Comparison of ENCODE assay signal across 1 cellular context in the genomic region with DNA sequence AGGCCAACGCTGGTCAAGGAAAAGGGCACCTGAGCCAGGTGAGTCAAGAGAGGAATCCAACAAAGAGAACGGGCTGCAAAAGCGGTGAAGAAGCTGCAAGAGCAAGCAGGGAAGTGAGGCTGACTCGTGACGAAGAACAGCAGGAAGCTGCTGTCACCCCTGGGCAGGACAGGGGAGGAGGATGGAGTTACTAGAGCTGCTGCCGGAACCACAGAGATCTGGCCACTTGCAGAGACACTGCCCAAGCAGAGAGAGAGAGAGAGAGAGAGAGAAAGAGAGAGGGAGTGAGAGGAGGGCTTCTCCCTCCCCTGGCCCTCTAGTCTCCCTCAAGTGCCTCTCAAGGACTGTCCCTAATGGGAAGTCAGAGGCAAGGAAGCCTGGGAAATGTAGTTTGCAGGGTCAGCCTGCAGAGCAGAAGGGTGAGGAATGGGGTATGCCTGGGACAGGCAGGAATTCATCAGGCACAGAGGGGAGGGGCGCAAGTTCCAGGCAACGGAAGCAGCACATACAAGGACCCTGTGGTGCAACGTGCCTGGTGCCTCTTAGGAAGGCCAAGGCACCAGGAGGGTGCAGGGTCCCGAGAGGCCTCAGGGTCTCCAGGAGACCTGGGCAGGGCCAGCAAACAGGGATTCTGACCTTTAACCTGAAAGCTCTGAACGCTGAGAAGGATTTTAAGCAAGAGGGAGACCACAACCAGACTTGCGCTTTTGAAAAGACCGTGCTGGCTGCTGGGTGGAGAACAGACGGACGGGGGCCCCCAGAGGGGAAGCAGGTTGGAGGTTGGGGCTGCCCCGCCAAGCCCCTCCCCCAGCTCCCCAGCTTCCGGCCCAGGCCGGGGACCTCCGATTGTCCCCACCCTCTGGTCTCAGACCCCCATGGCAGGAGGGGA.
A peak's percentile ranks its signal among the peaks of the same experiment; 100 is the strongest.
TF ChIP-seq lines count a peak whose summit lies in the region.

No MANE protein-coding gene starts in this region.

TF ChIP-seq in HepG2, 621 proteins besides CTCF, POLR2A, EP300 and RAD21 (continued from another document and continues in another):
- TF ChIP-seq CENPX (CRISPR knock-in tag; IDR thresholded peaks at IDR 0.05) (no peak), FOXP1 (IDR thresholded peaks at IDR 0.05) (no peak), FOXP1 (CRISPR knock-in tag; IDR thresholded peaks at IDR 0.05) (no peak), HMGA1 (CRISPR knock-in tag; conservative IDR thresholded peaks at IDR 0.05) (no peak), TEAD3 (CRISPR knock-in tag; optimal IDR thresholded peaks at IDR 0.05; ENCODE audit: borderline replicate concordance) (peak; percentile 96), ZNF10 (CRISPR knock-in tag; IDR thresholded peaks at IDR 0.05; ENCODE audit: borderline replicate concordance, low read depth) (no peak), ZNF781 (CRISPR knock-in tag; IDR thresholded peaks at IDR 0.05; ENCODE audit: borderline replicate concordance, not compliant biosample characterization) (peak; percentile 43), MEF2D (CRISPR knock-in tag; IDR thresholded peaks at IDR 0.05) (no peak), ATF7 (IDR thresholded peaks at IDR 0.05) (no peak), ATF7 (CRISPR knock-in tag; IDR thresholded peaks at IDR 0.05) (no peak), HOXA5 (CRISPR knock-in tag; IDR thresholded peaks at IDR 0.05) (no peak), ZZZ3 (CRISPR knock-in tag; IDR thresholded peaks at IDR 0.05; ENCODE audit: borderline replicate concordance) (no peak), ZBTB38 (CRISPR knock-in tag; IDR thresholded peaks at IDR 0.05) (no peak; the same call in 1 of the 2 replicates), MIXL1 (CRISPR knock-in tag; IDR thresholded peaks at IDR 0.05) (peak; percentile 73), REXO4 (CRISPR knock-in tag; IDR thresholded peaks at IDR 0.05; ENCODE audit: borderline replicate concordance) (no peak), ZMYM3 (CRISPR knock-in tag; IDR thresholded peaks at IDR 0.05) (peak; percentile 96), KLF11 (CRISPR knock-in tag; IDR thresholded peaks at IDR 0.05) (no peak; the same call in 1 of the 2 replicates), FIP1L1 (IDR thresholded peaks at IDR 0.05; ENCODE audit: borderline replicate concordance, insufficient read depth, low read depth, low read length) (no peak), ZNF615 (CRISPR knock-in tag; IDR thresholded peaks at IDR 0.05; ENCODE audit: borderline replicate concordance) (no peak), TEAD2 (CRISPR knock-in tag; IDR thresholded peaks at IDR 0.05) (no peak), CCDC6 (CRISPR knock-in tag; IDR thresholded peaks at IDR 0.05) (no peak), RXRB (CRISPR knock-in tag; IDR thresholded peaks at IDR 0.05; ENCODE audit: borderline replicate concordance) (peak; percentile 83), SMYD3 (CRISPR knock-in tag; IDR thresholded peaks at IDR 0.05) (0 out of 2 replicates have a peak, but pooled peaks have one; percentile 51), POLR2AphosphoS5 (IDR thresholded peaks at IDR 0.05; ENCODE audit: low read depth, low read length) (peak; percentile 51; the same call in 1 of the 2 replicates)
- TF ChIP-seq, protein P1, sequence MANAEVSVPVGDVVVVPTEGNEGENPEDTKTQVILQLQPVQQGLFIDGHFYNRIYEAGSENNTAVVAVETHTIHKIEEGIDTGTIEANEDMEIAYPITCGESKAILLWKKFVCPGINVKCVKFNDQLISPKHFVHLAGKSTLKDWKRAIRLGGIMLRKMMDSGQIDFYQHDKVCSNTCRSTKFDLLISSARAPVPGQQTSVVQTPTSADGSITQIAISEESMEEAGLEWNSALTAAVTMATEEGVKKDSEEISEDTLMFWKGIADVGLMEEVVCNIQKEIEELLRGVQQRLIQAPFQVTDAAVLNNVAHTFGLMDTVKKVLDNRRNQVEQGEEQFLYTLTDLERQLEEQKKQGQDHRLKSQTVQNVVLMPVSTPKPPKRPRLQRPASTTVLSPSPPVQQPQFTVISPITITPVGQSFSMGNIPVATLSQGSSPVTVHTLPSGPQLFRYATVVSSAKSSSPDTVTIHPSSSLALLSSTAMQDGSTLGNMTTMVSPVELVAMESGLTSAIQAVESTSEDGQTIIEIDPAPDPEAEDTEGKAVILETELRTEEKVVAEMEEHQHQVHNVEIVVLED (CRISPR knock-in tag; IDR thresholded peaks at IDR 0.05; ENCODE audit: borderline replicate concordance): peak; percentile 21; the same call in 1 of the 2 replicates
- TF ChIP-seq, protein P2, sequence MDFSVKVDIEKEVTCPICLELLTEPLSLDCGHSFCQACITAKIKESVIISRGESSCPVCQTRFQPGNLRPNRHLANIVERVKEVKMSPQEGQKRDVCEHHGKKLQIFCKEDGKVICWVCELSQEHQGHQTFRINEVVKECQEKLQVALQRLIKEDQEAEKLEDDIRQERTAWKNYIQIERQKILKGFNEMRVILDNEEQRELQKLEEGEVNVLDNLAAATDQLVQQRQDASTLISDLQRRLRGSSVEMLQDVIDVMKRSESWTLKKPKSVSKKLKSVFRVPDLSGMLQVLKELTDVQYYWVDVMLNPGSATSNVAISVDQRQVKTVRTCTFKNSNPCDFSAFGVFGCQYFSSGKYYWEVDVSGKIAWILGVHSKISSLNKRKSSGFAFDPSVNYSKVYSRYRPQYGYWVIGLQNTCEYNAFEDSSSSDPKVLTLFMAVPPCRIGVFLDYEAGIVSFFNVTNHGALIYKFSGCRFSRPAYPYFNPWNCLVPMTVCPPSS (IDR thresholded peaks at IDR 0.05): no peak
- TF ChIP-seq, protein P3, sequence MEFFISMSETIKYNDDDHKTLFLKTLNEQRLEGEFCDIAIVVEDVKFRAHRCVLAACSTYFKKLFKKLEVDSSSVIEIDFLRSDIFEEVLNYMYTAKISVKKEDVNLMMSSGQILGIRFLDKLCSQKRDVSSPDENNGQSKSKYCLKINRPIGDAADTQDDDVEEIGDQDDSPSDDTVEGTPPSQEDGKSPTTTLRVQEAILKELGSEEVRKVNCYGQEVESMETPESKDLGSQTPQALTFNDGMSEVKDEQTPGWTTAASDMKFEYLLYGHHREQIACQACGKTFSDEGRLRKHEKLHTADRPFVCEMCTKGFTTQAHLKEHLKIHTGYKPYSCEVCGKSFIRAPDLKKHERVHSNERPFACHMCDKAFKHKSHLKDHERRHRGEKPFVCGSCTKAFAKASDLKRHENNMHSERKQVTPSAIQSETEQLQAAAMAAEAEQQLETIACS (CRISPR knock-in tag; IDR thresholded peaks at IDR 0.05): no peak
- TF ChIP-seq, protein P4, sequence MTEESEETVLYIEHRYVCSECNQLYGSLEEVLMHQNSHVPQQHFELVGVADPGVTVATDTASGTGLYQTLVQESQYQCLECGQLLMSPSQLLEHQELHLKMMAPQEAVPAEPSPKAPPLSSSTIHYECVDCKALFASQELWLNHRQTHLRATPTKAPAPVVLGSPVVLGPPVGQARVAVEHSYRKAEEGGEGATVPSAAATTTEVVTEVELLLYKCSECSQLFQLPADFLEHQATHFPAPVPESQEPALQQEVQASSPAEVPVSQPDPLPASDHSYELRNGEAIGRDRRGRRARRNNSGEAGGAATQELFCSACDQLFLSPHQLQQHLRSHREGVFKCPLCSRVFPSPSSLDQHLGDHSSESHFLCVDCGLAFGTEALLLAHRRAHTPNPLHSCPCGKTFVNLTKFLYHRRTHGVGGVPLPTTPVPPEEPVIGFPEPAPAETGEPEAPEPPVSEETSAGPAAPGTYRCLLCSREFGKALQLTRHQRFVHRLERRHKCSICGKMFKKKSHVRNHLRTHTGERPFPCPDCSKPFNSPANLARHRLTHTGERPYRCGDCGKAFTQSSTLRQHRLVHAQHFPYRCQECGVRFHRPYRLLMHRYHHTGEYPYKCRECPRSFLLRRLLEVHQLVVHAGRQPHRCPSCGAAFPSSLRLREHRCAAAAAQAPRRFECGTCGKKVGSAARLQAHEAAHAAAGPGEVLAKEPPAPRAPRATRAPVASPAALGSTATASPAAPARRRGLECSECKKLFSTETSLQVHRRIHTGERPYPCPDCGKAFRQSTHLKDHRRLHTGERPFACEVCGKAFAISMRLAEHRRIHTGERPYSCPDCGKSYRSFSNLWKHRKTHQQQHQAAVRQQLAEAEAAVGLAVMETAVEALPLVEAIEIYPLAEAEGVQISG (CRISPR knock-in tag; IDR thresholded peaks at IDR 0.05): peak; percentile 82
- TF ChIP-seq, protein P5, sequence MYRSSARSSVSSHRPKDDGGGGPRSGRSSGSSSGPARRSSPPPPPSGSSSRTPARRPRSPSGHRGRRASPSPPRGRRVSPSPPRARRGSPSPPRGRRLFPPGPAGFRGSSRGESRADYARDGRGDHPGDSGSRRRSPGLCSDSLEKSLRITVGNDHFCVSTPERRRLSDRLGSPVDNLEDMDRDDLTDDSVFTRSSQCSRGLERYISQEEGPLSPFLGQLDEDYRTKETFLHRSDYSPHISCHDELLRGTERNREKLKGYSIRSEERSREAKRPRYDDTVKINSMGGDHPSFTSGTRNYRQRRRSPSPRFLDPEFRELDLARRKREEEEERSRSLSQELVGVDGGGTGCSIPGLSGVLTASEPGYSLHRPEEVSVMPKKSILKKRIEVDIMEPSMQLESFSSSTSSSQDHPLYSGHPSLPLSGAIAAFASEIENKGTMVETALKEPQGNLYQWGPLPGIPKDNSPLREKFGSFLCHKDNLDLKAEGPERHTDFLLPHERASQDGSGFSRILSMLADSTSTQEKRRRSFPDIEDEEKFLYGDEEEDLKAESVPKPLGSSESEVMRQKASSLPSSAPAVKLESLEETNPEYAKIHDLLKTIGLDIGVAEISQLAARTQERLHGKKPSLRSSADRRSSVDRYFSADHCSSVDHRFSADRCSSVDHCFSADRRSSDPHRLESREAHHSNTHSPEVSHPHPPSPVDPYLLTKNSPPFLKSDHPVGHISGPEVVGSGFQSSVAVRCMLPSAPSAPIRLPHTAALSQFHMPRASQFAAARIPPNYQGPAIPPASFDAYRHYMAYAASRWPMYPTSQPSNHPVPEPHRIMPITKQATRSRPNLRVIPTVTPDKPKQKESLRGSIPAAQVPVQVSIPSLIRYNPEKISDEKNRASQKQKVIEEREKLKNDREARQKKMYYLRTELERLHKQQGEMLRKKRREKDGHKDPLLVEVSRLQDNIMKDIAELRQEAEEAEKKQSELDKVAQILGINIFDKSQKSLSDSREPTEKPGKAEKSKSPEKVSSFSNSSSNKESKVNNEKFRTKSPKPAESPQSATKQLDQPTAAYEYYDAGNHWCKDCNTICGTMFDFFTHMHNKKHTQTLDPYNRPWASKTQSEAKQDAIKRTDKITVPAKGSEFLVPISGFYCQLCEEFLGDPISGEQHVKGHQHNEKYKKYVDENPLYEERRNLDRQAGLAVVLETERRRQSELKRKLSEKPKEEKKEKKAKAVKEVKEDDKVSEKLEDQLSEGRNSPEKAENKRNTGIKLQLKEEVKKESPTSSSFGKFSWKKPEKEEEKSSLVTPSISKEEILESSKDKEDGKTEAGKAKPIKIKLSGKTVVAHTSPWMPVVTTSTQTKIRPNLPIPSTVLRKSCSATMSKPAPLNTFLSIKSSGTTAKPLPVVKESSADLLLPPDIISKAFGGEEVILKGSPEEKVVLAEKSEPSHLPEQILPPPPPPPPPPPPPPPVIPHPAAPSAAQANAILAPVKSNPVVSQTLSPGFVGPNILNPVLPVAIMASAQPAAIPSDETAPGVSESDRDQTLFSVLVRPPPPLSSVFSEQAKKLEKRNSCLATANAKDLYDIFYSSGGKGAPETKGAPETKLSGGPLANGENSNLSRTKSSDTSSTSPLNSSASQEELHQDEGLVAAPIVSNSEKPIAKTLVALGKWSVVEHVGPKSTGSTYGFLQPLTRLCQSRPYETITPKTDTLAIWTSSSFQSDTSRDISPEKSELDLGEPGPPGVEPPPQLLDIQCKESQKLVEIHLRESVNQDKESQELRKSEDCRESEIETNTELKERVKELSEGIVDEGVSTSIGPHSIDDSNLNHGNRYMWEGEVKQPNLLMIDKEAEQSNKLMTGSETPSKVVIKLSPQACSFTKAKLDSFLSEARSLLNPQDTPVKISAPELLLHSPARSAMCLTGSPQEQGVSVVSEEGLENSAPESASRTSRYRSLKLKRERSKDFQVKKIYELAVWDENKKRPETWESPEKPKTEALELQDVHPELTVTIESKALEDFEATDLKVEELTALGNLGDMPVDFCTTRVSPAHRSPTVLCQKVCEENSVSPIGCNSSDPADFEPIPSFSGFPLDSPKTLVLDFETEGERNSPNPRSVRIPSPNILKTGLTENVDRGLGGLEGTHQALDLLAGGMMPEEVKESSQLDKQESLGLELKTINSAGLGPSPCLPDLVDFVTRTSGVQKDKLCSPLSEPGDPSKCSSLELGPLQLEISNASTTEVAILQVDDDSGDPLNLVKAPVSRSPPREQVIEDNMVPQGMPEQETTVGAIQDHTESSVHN (CRISPR knock-in tag; IDR thresholded peaks at IDR 0.05): no peak; the same call in 1 of the 2 replicates
- TF ChIP-seq, protein P6, sequence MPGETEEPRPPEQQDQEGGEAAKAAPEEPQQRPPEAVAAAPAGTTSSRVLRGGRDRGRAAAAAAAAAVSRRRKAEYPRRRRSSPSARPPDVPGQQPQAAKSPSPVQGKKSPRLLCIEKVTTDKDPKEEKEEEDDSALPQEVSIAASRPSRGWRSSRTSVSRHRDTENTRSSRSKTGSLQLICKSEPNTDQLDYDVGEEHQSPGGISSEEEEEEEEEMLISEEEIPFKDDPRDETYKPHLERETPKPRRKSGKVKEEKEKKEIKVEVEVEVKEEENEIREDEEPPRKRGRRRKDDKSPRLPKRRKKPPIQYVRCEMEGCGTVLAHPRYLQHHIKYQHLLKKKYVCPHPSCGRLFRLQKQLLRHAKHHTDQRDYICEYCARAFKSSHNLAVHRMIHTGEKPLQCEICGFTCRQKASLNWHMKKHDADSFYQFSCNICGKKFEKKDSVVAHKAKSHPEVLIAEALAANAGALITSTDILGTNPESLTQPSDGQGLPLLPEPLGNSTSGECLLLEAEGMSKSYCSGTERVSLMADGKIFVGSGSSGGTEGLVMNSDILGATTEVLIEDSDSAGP (CRISPR knock-in tag; IDR thresholded peaks at IDR 0.05; ENCODE audit: borderline replicate concordance): peak; percentile 65
- TF ChIP-seq, protein P7, sequence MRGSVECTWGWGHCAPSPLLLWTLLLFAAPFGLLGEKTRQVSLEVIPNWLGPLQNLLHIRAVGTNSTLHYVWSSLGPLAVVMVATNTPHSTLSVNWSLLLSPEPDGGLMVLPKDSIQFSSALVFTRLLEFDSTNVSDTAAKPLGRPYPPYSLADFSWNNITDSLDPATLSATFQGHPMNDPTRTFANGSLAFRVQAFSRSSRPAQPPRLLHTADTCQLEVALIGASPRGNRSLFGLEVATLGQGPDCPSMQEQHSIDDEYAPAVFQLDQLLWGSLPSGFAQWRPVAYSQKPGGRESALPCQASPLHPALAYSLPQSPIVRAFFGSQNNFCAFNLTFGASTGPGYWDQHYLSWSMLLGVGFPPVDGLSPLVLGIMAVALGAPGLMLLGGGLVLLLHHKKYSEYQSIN (CRISPR knock-in tag; IDR thresholded peaks at IDR 0.05; ENCODE audit: borderline replicate concordance): no peak
- TF ChIP-seq, protein P8, sequence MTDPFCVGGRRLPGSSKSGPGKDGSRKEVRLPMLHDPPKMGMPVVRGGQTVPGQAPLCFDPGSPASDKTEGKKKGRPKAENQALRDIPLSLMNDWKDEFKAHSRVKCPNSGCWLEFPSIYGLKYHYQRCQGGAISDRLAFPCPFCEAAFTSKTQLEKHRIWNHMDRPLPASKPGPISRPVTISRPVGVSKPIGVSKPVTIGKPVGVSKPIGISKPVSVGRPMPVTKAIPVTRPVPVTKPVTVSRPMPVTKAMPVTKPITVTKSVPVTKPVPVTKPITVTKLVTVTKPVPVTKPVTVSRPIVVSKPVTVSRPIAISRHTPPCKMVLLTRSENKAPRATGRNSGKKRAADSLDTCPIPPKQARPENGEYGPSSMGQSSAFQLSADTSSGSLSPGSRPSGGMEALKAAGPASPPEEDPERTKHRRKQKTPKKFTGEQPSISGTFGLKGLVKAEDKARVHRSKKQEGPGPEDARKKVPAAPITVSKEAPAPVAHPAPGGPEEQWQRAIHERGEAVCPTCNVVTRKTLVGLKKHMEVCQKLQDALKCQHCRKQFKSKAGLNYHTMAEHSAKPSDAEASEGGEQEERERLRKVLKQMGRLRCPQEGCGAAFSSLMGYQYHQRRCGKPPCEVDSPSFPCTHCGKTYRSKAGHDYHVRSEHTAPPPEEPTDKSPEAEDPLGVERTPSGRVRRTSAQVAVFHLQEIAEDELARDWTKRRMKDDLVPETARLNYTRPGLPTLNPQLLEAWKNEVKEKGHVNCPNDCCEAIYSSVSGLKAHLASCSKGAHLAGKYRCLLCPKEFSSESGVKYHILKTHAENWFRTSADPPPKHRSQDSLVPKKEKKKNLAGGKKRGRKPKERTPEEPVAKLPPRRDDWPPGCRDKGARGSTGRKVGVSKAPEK (CRISPR knock-in tag; IDR thresholded peaks at IDR 0.05; ENCODE audit: borderline replicate concordance): no peak
